29 cellular contexts compared by ENCODE assay signal in the genomic region with DNA sequence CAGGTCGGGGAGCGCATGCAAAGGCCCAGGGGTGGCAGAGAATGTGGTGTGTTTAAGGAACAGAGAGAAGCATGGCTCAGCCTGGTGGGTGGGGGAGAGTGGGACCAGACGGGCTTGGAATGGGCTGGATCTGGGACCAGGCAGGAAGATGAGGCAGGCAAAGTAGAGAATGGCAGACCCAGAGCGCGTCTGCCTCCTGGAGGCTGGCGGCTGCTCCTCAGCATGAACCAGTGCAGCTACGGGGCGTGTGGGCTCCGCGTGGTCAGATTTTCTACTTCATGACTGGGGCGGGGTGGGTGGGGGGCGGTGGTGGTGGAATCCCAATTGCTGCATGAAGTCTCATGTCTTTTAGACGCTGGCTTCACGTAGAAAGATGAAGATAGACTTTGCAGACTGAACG.
"Had no signal": no experiment of that assay in that cellular context is flagged by ENCODE, and none has a peak within 500 bp of the region (broad histone marks: within the 10 kb centered on the region; RNA-seq: fewer than 3 reads in every experiment).

No MANE protein-coding gene starts in this region.

- ATAC-seq: effector memory CD8-positive, alpha-beta T cell; naive thymus-derived CD4-positive, alpha-beta T cell; stimulated activated naive B cell treated with anti-CD40 and anti-IgM and Interleukin-4, amounts not matched to agents 10 μg/mL and 1 μg/mL and 100 μg/mL, for 72 hours had no signal

- H3K27ac Mint-ChIP-seq: activated CD4-positive, alpha-beta memory T cell treated with anti-CD3 and anti-CD28 coated beads for 36 hours; activated CD4-positive, alpha-beta T cell treated with anti-CD3 and anti-CD28 coated beads, Interleukin-2, amount 10 ng/mL, durations not matched to agents 24 days and 14 days; activated naive CD4-positive, alpha-beta T cell treated with anti-CD3 and anti-CD28 coated beads for 36 hours; activated naive CD8-positive, alpha-beta T cell treated with anti-CD3 and anti-CD28 coated beads, Interleukin-2, amount 10 ng/mL, durations not matched to agents 7 days and 5 days; activated T-helper 1 cell treated with anti-CD3 and anti-CD28 coated beads, Interleukin-12 subunit alpha, Interleukin-12 subunit beta, Interleukin-2, Interleukin-4 antibody, amounts not matched to agents 30 ng/mL and 10 ng/mL and 1 ng/mL, durations not matched to agents 14 hours and 24 hours and 36 hours; effector memory CD8-positive, alpha-beta T cell; memory B cell; naive thymus-derived CD4-positive, alpha-beta T cell; stimulated activated naive B cell treated with anti-CD40 and anti-IgM and Interleukin-4, amounts not matched to agents 10 μg/mL and 1 μg/mL and 100 μg/mL, for 72 hours; T-helper 1 cell treated with Interleukin-12 subunit alpha and Interleukin-12 subunit beta and Interleukin-4 antibody, amounts not matched to agents 30 μg/mL and 1 μg/mL, for 36 hours had no signal

- H3K27me3 ChIP-seq: brain microvascular endothelial cell, tibial nerve had no signal

- H3K4me1 ChIP-seq: stomach, tibial nerve had no signal

- H3K9me3 Mint-ChIP-seq: activated CD4-positive, alpha-beta memory T cell treated with anti-CD3 and anti-CD28 coated beads for 36 hours; activated CD4-positive, alpha-beta T cell treated with anti-CD3 and anti-CD28 coated beads, Interleukin-2, amount 10 ng/mL, durations not matched to agents 24 days and 14 days; activated naive CD4-positive, alpha-beta T cell treated with anti-CD3 and anti-CD28 coated beads for 36 hours; activated T-helper 1 cell treated with anti-CD3 and anti-CD28 coated beads, Interleukin-12 subunit alpha, Interleukin-12 subunit beta, Interleukin-2, Interleukin-4 antibody, amounts not matched to agents 30 ng/mL and 10 ng/mL and 1 ng/mL, durations not matched to agents 14 hours and 24 hours and 36 hours; T-helper 1 cell treated with Interleukin-12 subunit alpha and Interleukin-12 subunit beta and Interleukin-4 antibody, amounts not matched to agents 30 μg/mL and 1 μg/mL, for 36 hours had no signal

- H3K36me3 ChIP-seq: brain microvascular endothelial cell, stomach, tibial nerve, WERI-Rb-1 had no signal

- H3K4me3 Mint-ChIP-seq: activated CD4-positive, alpha-beta memory T cell treated with anti-CD3 and anti-CD28 coated beads for 36 hours; activated CD4-positive, alpha-beta T cell treated with anti-CD3 and anti-CD28 coated beads, Interleukin-2, amount 10 ng/mL, durations not matched to agents 24 days and 14 days; activated naive CD4-positive, alpha-beta T cell treated with anti-CD3 and anti-CD28 coated beads for 36 hours; activated naive CD8-positive, alpha-beta T cell treated with anti-CD3 and anti-CD28 coated beads, Interleukin-2, amount 10 ng/mL, durations not matched to agents 7 days and 5 days; activated T-helper 1 cell treated with anti-CD3 and anti-CD28 coated beads, Interleukin-12 subunit alpha, Interleukin-12 subunit beta, Interleukin-2, Interleukin-4 antibody, amounts not matched to agents 30 ng/mL and 10 ng/mL and 1 ng/mL, durations not matched to agents 14 hours and 24 hours and 36 hours; effector memory CD8-positive, alpha-beta T cell; memory B cell; naive thymus-derived CD4-positive, alpha-beta T cell; stimulated activated naive B cell treated with anti-CD40 and anti-IgM and Interleukin-4, amounts not matched to agents 10 μg/mL and 1 μg/mL and 100 μg/mL, for 72 hours; T-helper 1 cell treated with Interleukin-12 subunit alpha and Interleukin-12 subunit beta and Interleukin-4 antibody, amounts not matched to agents 30 μg/mL and 1 μg/mL, for 36 hours had no signal

- FAIRE-seq: astrocyte, endothelial cell of umbilical vein, frontal cortex, kidney, urothelium cell line had no signal

- H3K36me3 Mint-ChIP-seq: activated CD4-positive, alpha-beta memory T cell treated with anti-CD3 and anti-CD28 coated beads for 36 hours; activated naive CD8-positive, alpha-beta T cell treated with anti-CD3 and anti-CD28 coated beads, Interleukin-2, amount 10 ng/mL, durations not matched to agents 7 days and 5 days; naive thymus-derived CD4-positive, alpha-beta T cell; stimulated activated naive B cell treated with anti-CD40 and anti-IgM and Interleukin-4, amounts not matched to agents 10 μg/mL and 1 μg/mL and 100 μg/mL, for 72 hours had no signal

- H3K27me3 Mint-ChIP-seq: activated CD4-positive, alpha-beta memory T cell treated with anti-CD3 and anti-CD28 coated beads for 36 hours; activated CD4-positive, alpha-beta T cell treated with anti-CD3 and anti-CD28 coated beads, Interleukin-2, amount 10 ng/mL, durations not matched to agents 24 days and 14 days; activated naive CD8-positive, alpha-beta T cell treated with anti-CD3 and anti-CD28 coated beads, Interleukin-2, amount 10 ng/mL, durations not matched to agents 7 days and 5 days; effector memory CD8-positive, alpha-beta T cell; stimulated activated naive B cell treated with anti-CD40 and anti-IgM and Interleukin-4, amounts not matched to agents 10 μg/mL and 1 μg/mL and 100 μg/mL, for 72 hours had no signal

- H3K27ac ChIP-seq: brain microvascular endothelial cell, stomach, tibial nerve, WERI-Rb-1 had no signal

- H3K4me1 Mint-ChIP-seq: activated CD4-positive, alpha-beta T cell treated with anti-CD3 and anti-CD28 coated beads, Interleukin-2, amount 10 ng/mL, durations not matched to agents 24 days and 14 days; activated naive CD8-positive, alpha-beta T cell treated with anti-CD3 and anti-CD28 coated beads, Interleukin-2, amount 10 ng/mL, durations not matched to agents 7 days and 5 days; memory B cell; naive thymus-derived CD4-positive, alpha-beta T cell; stimulated activated naive B cell treated with anti-CD40 and anti-IgM and Interleukin-4, amounts not matched to agents 10 μg/mL and 1 μg/mL and 100 μg/mL, for 72 hours had no signal

- H3K4me3 ChIP-seq: stomach, tibial nerve had no signal

- DNase-seq: activated CD4-positive, alpha-beta memory T cell treated with anti-CD3 and anti-CD28 coated beads for 36 hours; activated CD4-positive, alpha-beta T cell treated with anti-CD3 and anti-CD28 coated beads, Interleukin-2, amount 10 ng/mL, durations not matched to agents 24 days and 14 days; activated CD4-positive, CD25-positive, alpha-beta regulatory T cell treated with anti-CD3 and anti-CD28 coated beads, Interleukin-2, amount 50 U/mL, for 72 hours; activated CD8-positive, alpha-beta memory T cell treated with anti-CD3 and anti-CD28 coated beads, Interleukin-2, amount 50 U/mL, for 4 hours; activated effector memory CD4-positive, alpha-beta T cell treated with anti-CD3 and anti-CD28 coated beads, Interleukin-2, amount 50 U/mL, for 16 hours; activated naive CD4-positive, alpha-beta T cell treated with anti-CD3 and anti-CD28 coated beads for 36 hours; activated naive CD8-positive, alpha-beta T cell treated with anti-CD3 and anti-CD28 coated beads, Interleukin-2, amount 10 ng/mL, durations not matched to agents 7 days and 5 days; activated T-cell treated with anti-CD3 and anti-CD28 coated beads, Interleukin-2, amount 50 U/mL, for 1 hour; brain microvascular endothelial cell; caudate nucleus; cortex of kidney; effector memory CD8-positive, alpha-beta T cell; kidney; midbrain; naive thymus-derived CD4-positive, alpha-beta T cell; stimulated activated CD4-positive, alpha-beta T cell treated with anti-CD3 and anti-CD28 coated beads, Interleukin-15, amount 100 ng/mL, for 24 hours; stimulated activated CD4-positive, alpha-beta T cell treated with anti-CD3 and anti-CD28 coated beads, Interleukin-2, amount 100 ng/mL, for 24 hours; stimulated activated naive B cell treated with anti-CD40 and anti-IgM and Interleukin-4, amounts not matched to agents 10 μg/mL and 1 μg/mL and 100 μg/mL, for 72 hours; stomach; T1000; WERI-Rb-1 had no signal
